In the genomic region with DNA sequence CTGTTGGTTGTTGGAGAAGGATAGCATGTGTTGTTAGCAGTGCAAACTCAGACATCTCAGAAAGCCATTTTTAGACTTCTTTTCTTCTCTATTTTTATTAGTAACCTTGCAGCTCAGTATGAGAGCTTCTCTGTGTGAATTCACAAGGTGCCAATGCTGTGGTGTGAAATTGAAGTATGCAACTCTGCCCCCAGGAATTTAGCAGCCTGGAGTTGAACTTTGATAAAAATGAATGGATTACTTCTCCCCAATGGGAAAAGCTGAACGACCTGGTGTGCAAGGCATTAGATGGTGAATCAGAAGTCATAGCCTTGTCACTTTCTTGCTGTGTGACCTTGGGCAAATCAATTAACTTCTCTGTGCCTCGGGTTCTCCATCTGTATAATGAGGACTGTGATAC, we compare ENCODE assay signal across 14 cellular contexts.
DNase-seq lines count a peak whose midpoint lies in the region; ATAC-seq and TF ChIP-seq lines count a peak whose summit lies in the region.
"Had no signal": no experiment of that assay in that cellular context is flagged by ENCODE, and none has a peak within 500 bp of the region (broad histone marks: within the 10 kb centered on the region; RNA-seq: fewer than 3 reads in every experiment).

No MANE protein-coding gene starts in this region.

- no peaks in the 10 kb centered on the region for H3K79me2 ChIP-seq in GM23338 (replicated peaks; ENCODE audit: insufficient read depth)
- H3K79me2 ChIP-seq in SU-DHL-6 (ENCODE audit: insufficient read depth, low read length): no peaks in the 10 kb centered on the region

- H3K9me3 Mint-ChIP-seq in GM23338 (no peaks in the 10 kb centered on the region; the same call in 1 of the 3 replicates), endodermal cell (no peaks in the 10 kb centered on the region)
- H3K9me3 Mint-ChIP-seq in T-helper 2 cell treated with Interferon-gamma antibody and Interleukin-4, amounts not matched to agents 5 μg/mL and 100 μg/mL, for 36 hours: peaks cover 34% of the 10 kb centered on the region

- no peak overlapping the region for H2AK5ac ChIP-seq in neuronal stem cell (ENCODE audit: low read depth, low read length)

- no peaks in the 10 kb centered on the region for H3K27me3 ChIP-seq in GM23338 (ENCODE audit: insufficient read depth)
- H3K27me3 ChIP-seq in SU-DHL-6 (ENCODE audit: low read length): no peaks in the 10 kb centered on the region
- H3K27me3 ChIP-seq in endodermal cell (ENCODE audit: control insufficient read depth, insufficient read depth, low read length, poor library complexity, severe bottlenecking): no peaks in the 10 kb centered on the region
- no peaks in the 10 kb centered on the region for H3K27me3 ChIP-seq in neuronal stem cell (ENCODE audit: control insufficient read depth in 3 of 3, insufficient read depth in 3 of 3, low read depth in 1 of 3, low read length in 3 of 3)
- H3K27me3 ChIP-seq: BLaER1 treated with 17β-estradiol and CSF1 and Interleukin-3, amounts not matched to agents 10 nM and 100 nM had no signal

- no peaks in the 10 kb centered on the region for H3K36me3 ChIP-seq in GM23338 (ENCODE audit: insufficient read depth)
- H3K36me3 ChIP-seq in SU-DHL-6 (ENCODE audit: low read length): no peaks in the 10 kb centered on the region
- no peaks in the 10 kb centered on the region for H3K36me3 ChIP-seq in endodermal cell (ENCODE audit: control insufficient read depth, insufficient read depth, low read length)
- no peaks in the 10 kb centered on the region for H3K36me3 ChIP-seq in neuronal stem cell (replicated peaks in 1 of 2; ENCODE audit: control insufficient read depth in 2 of 2, insufficient read depth in 2 of 2, low read length in 2 of 2)
- H3K36me3 ChIP-seq: BLaER1 treated with 17β-estradiol and CSF1 and Interleukin-3, amounts not matched to agents 10 nM and 100 nM had no signal

- no peak overlapping the region for H2BK120ac ChIP-seq in neuronal stem cell (ENCODE audit: low read depth, low read length)

- no peak overlapping the region for H3K4ac ChIP-seq in neuronal stem cell (ENCODE audit: low read length)

- H2BK15ac ChIP-seq in neuronal stem cell (ENCODE audit: low read length): no peak overlapping the region

- no peaks in the 10 kb centered on the region for H3K9me3 ChIP-seq in SU-DHL-6 (ENCODE audit: insufficient read depth, low read length)
- H3K9me3 ChIP-seq in endodermal cell (ENCODE audit: control insufficient read depth, low read length): no peaks in the 10 kb centered on the region
- no peaks in the 10 kb centered on the region for H3K9me3 ChIP-seq in neuronal stem cell (replicated peaks in 1 of 2; ENCODE audit: control insufficient read depth in 2 of 2, insufficient read depth in 1 of 2, low read depth in 1 of 2, low read length in 2 of 2)
- H3K9me3 ChIP-seq: BLaER1 treated with 17β-estradiol and CSF1 and Interleukin-3, amounts not matched to agents 10 nM and 100 nM had no signal

- H3K18ac ChIP-seq in neuronal stem cell (ENCODE audit: low read length): no peak overlapping the region

- peaks cover 26% of the 10 kb centered on the region for H3K4me1 Mint-ChIP-seq in GM23338
- peaks cover 21% of the 10 kb centered on the region for H3K4me1 Mint-ChIP-seq in endodermal cell
- H3K4me1 Mint-ChIP-seq in T-helper 2 cell treated with Interferon-gamma antibody and Interleukin-4, amounts not matched to agents 5 μg/mL and 100 μg/mL, for 36 hours (ENCODE audit: low read depth): no peaks in the 10 kb centered on the region
- H3K4me1 Mint-ChIP-seq: CD4-positive, CD25-positive, alpha-beta regulatory T cell had no signal

- H3K27ac ChIP-seq in GM23338 (ENCODE audit: low read depth) (0 out of 2 replicates have a peak overlapping the region, but pooled peaks have one; percentile 7), SU-DHL-6 (ENCODE audit: low read depth, low read length) (no peak overlapping the region), endodermal cell (ENCODE audit: low read depth, low read length) (no peak overlapping the region), neuronal stem cell (replicated peaks; ENCODE audit: low read length) (no peak overlapping the region)
- H3K27ac ChIP-seq: 22Rv1; BLaER1 treated with 17β-estradiol and CSF1 and Interleukin-3, amounts not matched to agents 10 nM and 100 nM had no signal

- ATAC-seq in GM23338 (no peak), GM21717 (IDR thresholded peaks at IDR 0.05; ENCODE audit: unreplicated experiment) (no peak)

- H3K27me3 Mint-ChIP-seq in GM23338 (ENCODE audit: insufficient read depth, low read depth, poor library complexity): no peaks in the 10 kb centered on the region
- peaks cover 2% of the 10 kb centered on the region for H3K27me3 Mint-ChIP-seq in endodermal cell (ENCODE audit: insufficient read depth)
- H3K27me3 Mint-ChIP-seq in T-helper 2 cell treated with Interferon-gamma antibody and Interleukin-4, amounts not matched to agents 5 μg/mL and 100 μg/mL, for 36 hours (ENCODE audit: low read depth): no peaks in the 10 kb centered on the region

- no peak overlapping the region for H3K23ac ChIP-seq in neuronal stem cell (ENCODE audit: low read depth, low read length, poor library complexity)

- H4K8ac ChIP-seq in neuronal stem cell (ENCODE audit: low read depth, low read length): no peak overlapping the region

- no peak overlapping the region for H3K14ac ChIP-seq in neuronal stem cell (ENCODE audit: low read length)

- H3F3A ChIP-seq in GM23338 (replicated peaks; ENCODE audit: low read depth) (no peaks in the 10 kb centered on the region), SU-DHL-6 (ENCODE audit: insufficient read depth) (no peaks in the 10 kb centered on the region)

- no peak for TF ChIP-seq CTCF in GM23338 (conservative IDR thresholded peaks at IDR 0.05; ENCODE audit: low read depth in 2 of 2)
- TF ChIP-seq CTCF in SU-DHL-6 (IDR thresholded peaks at IDR 0.05; ENCODE audit: insufficient read depth, low read length, poor library complexity, severe bottlenecking): no peak
- no peak for TF ChIP-seq CTCF in endodermal cell (conservative IDR thresholded peaks at IDR 0.05)

- peaks cover 6% of the 10 kb centered on the region for H3K4me1 ChIP-seq in GM23338 (ENCODE audit: insufficient read depth)
- H3K4me1 ChIP-seq in endodermal cell (ENCODE audit: control insufficient read depth, insufficient read depth, low read length): peaks cover 4% of the 10 kb centered on the region
- H3K4me1 ChIP-seq in neuronal stem cell (ENCODE audit: control insufficient read depth in 2 of 2, insufficient read depth in 1 of 2, low read depth in 1 of 2, low read length in 2 of 2): no peaks in the 10 kb centered on the region
- H3K4me1 ChIP-seq: BLaER1 treated with 17β-estradiol and CSF1 and Interleukin-3, amounts not matched to agents 10 nM and 100 nM had no signal

- no peaks in the 10 kb centered on the region for H3K79me1 ChIP-seq in neuronal stem cell (ENCODE audit: low read depth, low read length)

- no peak overlapping the region for H3K4me3 ChIP-seq in GM23338
- no peak overlapping the region for H3K4me3 ChIP-seq in SU-DHL-6 (ENCODE audit: insufficient read depth, low read length, poor library complexity, severe bottlenecking)
- H3K4me3 ChIP-seq in endodermal cell (ENCODE audit: low read length): no peak overlapping the region
- H3K4me3 ChIP-seq in neuronal stem cell (ENCODE audit: low read length in 2 of 2): no peak overlapping the region
- H3K4me3 ChIP-seq: BLaER1 treated with 17β-estradiol and CSF1 and Interleukin-3, amounts not matched to agents 10 nM and 100 nM had no signal

- H2BK5ac ChIP-seq in neuronal stem cell (ENCODE audit: low read length): no peak overlapping the region

- H4K20me1 ChIP-seq in GM23338 (replicated peaks; ENCODE audit: insufficient read depth): no peaks in the 10 kb centered on the region
- H4K20me1 ChIP-seq in SU-DHL-6 (ENCODE audit: low read depth, low read length): no peaks in the 10 kb centered on the region
- H4K20me1 ChIP-seq: BLaER1 treated with 17β-estradiol and CSF1 and Interleukin-3, amounts not matched to agents 10 nM and 100 nM had no signal

- H3K9me2 ChIP-seq in GM23338 (ENCODE audit: insufficient read depth) (no peaks in the 10 kb centered on the region), SU-DHL-6 (replicated peaks; ENCODE audit: insufficient read depth, low read length) (no peaks in the 10 kb centered on the region)

- H3K4me2 ChIP-seq in GM23338: no peak overlapping the region
- peak overlapping the region; percentile 5 for H3K4me2 ChIP-seq in SU-DHL-6 (ENCODE audit: low read depth, low read length, poor library complexity, severe bottlenecking)
- no peak overlapping the region for H3K4me2 ChIP-seq in neuronal stem cell (ENCODE audit: insufficient read depth, low read length, poor library complexity, severe bottlenecking)
- H3K4me2 ChIP-seq: BLaER1 treated with 17β-estradiol and CSF1 and Interleukin-3, amounts not matched to agents 10 nM and 100 nM had no signal

- H2AFZ ChIP-seq in GM23338 (no peak overlapping the region), SU-DHL-6 (ENCODE audit: low read depth, low read length, severe bottlenecking) (peak overlapping the region; percentile 82), neuronal stem cell (ENCODE audit: low read length) (peak overlapping the region; percentile 76)

- no peak for DNase-seq in GM23338 (ENCODE audit: low spot score)
- DNase-seq in endodermal cell: peak; percentile 53
- no peak for DNase-seq in neuronal stem cell (ENCODE audit: low spot score)
- no peak for DNase-seq in HuH-7.5 (ENCODE audit: low spot score)
- no peak for DNase-seq in T-helper 2 cell treated with Interferon-gamma antibody and Interleukin-4, amounts not matched to agents 5 μg/mL and 100 μg/mL, for 36 hours (ENCODE audit: low spot score)
- DNase-seq: AML-193; CD4-positive, CD25-positive, alpha-beta regulatory T cell; DMS53; GF-D8; H7 had no signal

- no peak overlapping the region for H4K91ac ChIP-seq in neuronal stem cell (ENCODE audit: low read depth, low read length, poor library complexity)

- H3K27ac Mint-ChIP-seq in GM23338 (no peak overlapping the region), endodermal cell (no peak overlapping the region)
- H3K27ac Mint-ChIP-seq in T-helper 2 cell treated with Interferon-gamma antibody and Interleukin-4, amounts not matched to agents 5 μg/mL and 100 μg/mL, for 36 hours: no peak overlapping the region
- H3K27ac Mint-ChIP-seq: CD4-positive, CD25-positive, alpha-beta regulatory T cell had no signal

- no peak overlapping the region for H3K9ac ChIP-seq in SU-DHL-6 (ENCODE audit: low read length)
- no peak overlapping the region for H3K9ac ChIP-seq in endodermal cell (ENCODE audit: extremely low read depth, low read length, poor library complexity, severe bottlenecking)
- no peak overlapping the region for H3K9ac ChIP-seq in neuronal stem cell (ENCODE audit: low read depth, low read length, poor library complexity)
- H3K9ac ChIP-seq: BLaER1 treated with 17β-estradiol and CSF1 and Interleukin-3, amounts not matched to agents 10 nM and 100 nM had no signal

- H3K36me3 Mint-ChIP-seq in GM23338 (ENCODE audit: low read depth): no peaks in the 10 kb centered on the region; the same call in 2 of the 3 replicates
- H3K36me3 Mint-ChIP-seq in endodermal cell (ENCODE audit: low read depth): no peaks in the 10 kb centered on the region
- no peaks in the 10 kb centered on the region for H3K36me3 Mint-ChIP-seq in T-helper 2 cell treated with Interferon-gamma antibody and Interleukin-4, amounts not matched to agents 5 μg/mL and 100 μg/mL, for 36 hours (ENCODE audit: low read depth)
- H3K36me3 Mint-ChIP-seq: CD4-positive, CD25-positive, alpha-beta regulatory T cell had no signal

- H2BK12ac ChIP-seq in neuronal stem cell (ENCODE audit: low read length): no peak overlapping the region

- no peak overlapping the region for H3K4me3 Mint-ChIP-seq in GM23338
- no peak overlapping the region for H3K4me3 Mint-ChIP-seq in endodermal cell
- no peak overlapping the region for H3K4me3 Mint-ChIP-seq in T-helper 2 cell treated with Interferon-gamma antibody and Interleukin-4, amounts not matched to agents 5 μg/mL and 100 μg/mL, for 36 hours
- H3K4me3 Mint-ChIP-seq: CD4-positive, CD25-positive, alpha-beta regulatory T cell had no signal

- WGBS in endodermal cell (ENCODE audit: insufficient coverage in 1 of 2, insufficient read length in 1 of 2), 2 experiments: 49 to 50% methylated on average over 2 of the region's 2 CpGs
- no CpG with 5 or more reads among the region's 2 CpGs for WGBS in neuronal stem cell (ENCODE audit: extremely low coverage in 2 of 2, insufficient read length in 2 of 2, insufficient replicate concordance in 1 of 2), 2 donors
